ENCODE assay signal across 1 cellular context in the genomic region with DNA sequence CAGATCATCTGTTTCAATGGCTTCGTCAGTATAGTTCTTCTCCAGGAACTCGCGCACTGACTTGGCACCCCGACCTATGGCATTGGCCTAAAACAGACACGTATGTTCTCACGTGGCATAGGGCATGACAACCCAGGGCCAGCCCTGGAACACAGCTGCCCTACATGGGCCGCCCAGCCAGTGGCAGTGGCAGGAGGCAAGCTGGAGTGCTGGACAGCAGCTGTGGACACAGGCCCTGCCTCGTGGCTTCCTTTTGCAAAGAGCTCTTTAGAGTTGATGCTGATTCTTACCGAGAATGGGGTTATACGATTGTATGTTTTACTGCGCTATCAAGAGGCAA.
TF ChIP-seq lines count a peak whose summit lies in the region.

No MANE protein-coding gene starts in this region.

TF ChIP-seq in SK-N-SH treated with all-trans-retinoic acid at 6 μM for 48 hours, 23 proteins besides CTCF, POLR2A, EP300 and RAD21 (continued from another document):
- TF ChIP-seq BACH2 (CRISPR knock-in tag; IDR thresholded peaks at IDR 0.05; ENCODE audit: borderline replicate concordance): no peak
- no peak for TF ChIP-seq ESRRG (CRISPR knock-in tag; IDR thresholded peaks at IDR 0.05)
- TF ChIP-seq ZFP3 (CRISPR knock-in tag; IDR thresholded peaks at IDR 0.05): no peak
- no peak for TF ChIP-seq GLIS3 (CRISPR knock-in tag; IDR thresholded peaks at IDR 0.05)
- TF ChIP-seq, protein P1, sequence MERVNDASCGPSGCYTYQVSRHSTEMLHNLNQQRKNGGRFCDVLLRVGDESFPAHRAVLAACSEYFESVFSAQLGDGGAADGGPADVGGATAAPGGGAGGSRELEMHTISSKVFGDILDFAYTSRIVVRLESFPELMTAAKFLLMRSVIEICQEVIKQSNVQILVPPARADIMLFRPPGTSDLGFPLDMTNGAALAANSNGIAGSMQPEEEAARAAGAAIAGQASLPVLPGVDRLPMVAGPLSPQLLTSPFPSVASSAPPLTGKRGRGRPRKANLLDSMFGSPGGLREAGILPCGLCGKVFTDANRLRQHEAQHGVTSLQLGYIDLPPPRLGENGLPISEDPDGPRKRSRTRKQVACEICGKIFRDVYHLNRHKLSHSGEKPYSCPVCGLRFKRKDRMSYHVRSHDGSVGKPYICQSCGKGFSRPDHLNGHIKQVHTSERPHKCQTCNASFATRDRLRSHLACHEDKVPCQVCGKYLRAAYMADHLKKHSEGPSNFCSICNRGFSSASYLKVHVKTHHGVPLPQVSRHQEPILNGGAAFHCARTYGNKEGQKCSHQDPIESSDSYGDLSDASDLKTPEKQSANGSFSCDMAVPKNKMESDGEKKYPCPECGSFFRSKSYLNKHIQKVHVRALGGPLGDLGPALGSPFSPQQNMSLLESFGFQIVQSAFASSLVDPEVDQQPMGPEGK (CRISPR knock-in tag; IDR thresholded peaks at IDR 0.05; ENCODE audit: borderline replicate concordance): no peak
TF ChIP-seq in SK-N-SH treated with all-trans-retinoic acid at 6 μM for 48 hours: peak in this region for 0.
